21 cellular contexts compared by ENCODE assay signal in the genomic region with DNA sequence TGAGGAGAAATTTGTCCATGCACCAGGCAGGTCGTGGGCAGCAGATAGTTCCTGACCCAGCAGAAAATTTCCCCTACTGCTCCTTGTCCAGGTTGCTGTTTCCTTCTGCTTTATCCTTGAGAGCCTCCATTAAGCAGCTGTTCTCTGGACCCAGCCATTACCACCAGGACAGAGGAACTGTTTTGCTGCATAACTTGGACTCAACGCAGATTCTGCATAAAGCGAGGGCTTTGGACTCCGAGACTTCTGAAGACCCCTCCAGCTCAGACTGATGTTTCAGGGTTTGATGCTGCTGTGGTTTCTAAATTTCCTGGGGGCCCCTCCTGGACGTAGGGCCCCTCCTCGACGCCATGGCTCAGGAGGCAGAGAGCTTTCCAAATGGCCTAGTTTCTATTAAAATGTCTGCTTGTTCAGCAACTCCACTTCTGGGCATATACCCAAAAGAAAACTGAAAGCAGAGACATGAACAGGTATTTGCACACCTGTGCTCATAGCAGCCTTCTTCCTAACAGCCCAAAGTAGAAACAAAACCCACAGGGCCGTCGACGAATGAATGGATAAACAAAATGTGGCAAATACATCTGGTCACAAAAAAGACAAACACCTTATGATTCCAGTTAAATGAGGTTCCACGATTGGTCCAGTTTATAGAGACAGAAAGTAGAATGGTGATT. TPM values are rescaled to one million over a fixed set of nuclear protein-coding genes. Genes with fewer than 3 reads are reported as not detected.
DNase-seq lines count a peak whose midpoint lies in the region; TF ChIP-seq lines count a peak whose summit lies in the region.
"Had no signal": no experiment of that assay in that cellular context is flagged by ENCODE, and none has a peak within 500 bp of the region (broad histone marks: within the 10 kb centered on the region; RNA-seq: fewer than 3 reads in every experiment).

No MANE protein-coding gene starts in this region.

- DNase-seq in MM.1S, result peak; percentile 89
- peak; percentile 74 for DNase-seq in NCI-H774 (lab: John Stamatoyannopoulos, UW)
- DNase-seq in neural progenitor cell (ENCODE audit: low spot score), result no peak
- DNase-seq in GM19240 (ENCODE audit: insufficient read length, low spot score), result no peak
- DNase-seq in activated CD4-positive, alpha-beta T cell treated with anti-CD3 and anti-CD28 coated beads for 48 hours, result no peak
- DNase-seq in H4 (ENCODE audit: low spot score), result no peak
- DNase-seq: activated gamma-delta T cell treated with Interleukin-2 at 50 U/mL for 16 hours; activated T-cell treated with anti-CD3 and anti-CD28 coated beads, Interleukin-2, amount 50 U/mL, for 24 hours; adrenal gland; Caco-2; effector CD8-positive, alpha-beta T cell; foreskin keratinocyte; left colon; NCI-H1092 treated with DMSO at 0.1 percent for 48 hours; NCI-H2227 treated with DMSO at 0.1 percent for 48 hours; PC-9; SJCRH30 had no signal

- H3K4me1 ChIP-seq in MM.1S (ENCODE audit: low read length) (peaks cover 15% of the 10 kb centered on the region), neural progenitor cell (peaks cover 5% of the 10 kb centered on the region)
- H3K4me1 ChIP-seq: adrenal gland, BLaER1, foreskin keratinocyte, SJCRH30 had no signal

- peak overlapping the region; percentile 67 for H3K27ac Mint-ChIP-seq in neural progenitor cell
- H3K27ac Mint-ChIP-seq: activated T-cell treated with anti-CD3 and anti-CD28 coated beads, Interleukin-2, amount 50 U/mL, for 24 hours had no signal

- H4K20me1 ChIP-seq in MM.1S (ENCODE audit: insufficient read depth, low read length) (no peaks in the 10 kb centered on the region), neural progenitor cell (ENCODE audit: low read depth) (no peaks in the 10 kb centered on the region)
- H4K20me1 ChIP-seq: BLaER1 had no signal

- H2AFZ ChIP-seq in MM.1S (ENCODE audit: low read length), result peak overlapping the region; percentile 95
- peak overlapping the region; percentile 54 for H2AFZ ChIP-seq in neural progenitor cell (replicated peaks)
- H2AFZ ChIP-seq: PC-9 had no signal

- H3K4me1 Mint-ChIP-seq in neural progenitor cell, result peaks cover 13% of the 10 kb centered on the region

- H3F3A ChIP-seq in MM.1S (ENCODE audit: insufficient read depth, low read length), result peaks cover 19% of the 10 kb centered on the region
- H3F3A ChIP-seq in neural progenitor cell (ENCODE audit: low read depth), result no peaks in the 10 kb centered on the region

- no peaks in the 10 kb centered on the region for H3K36me3 ChIP-seq in MM.1S (replicated peaks; ENCODE audit: insufficient read depth, low read length)
- H3K36me3 ChIP-seq in neural progenitor cell, result no peaks in the 10 kb centered on the region
- H3K36me3 ChIP-seq: adrenal gland, BLaER1, neutrophil, SJCRH30 had no signal

- H3K27me3 ChIP-seq in MM.1S (replicated peaks; ENCODE audit: insufficient read depth, low read length), result no peaks in the 10 kb centered on the region
- H3K27me3 ChIP-seq in neural progenitor cell, result no peaks in the 10 kb centered on the region
- H3K27me3 ChIP-seq: adrenal gland, BLaER1, foreskin keratinocyte, neutrophil had no signal

- H3K79me2 ChIP-seq in MM.1S (ENCODE audit: low read length) (no peaks in the 10 kb centered on the region), neural progenitor cell (ENCODE audit: low read depth) (no peaks in the 10 kb centered on the region)

- no peak overlapping the region for H3K4me3 Mint-ChIP-seq in neural progenitor cell
- H3K4me3 Mint-ChIP-seq: activated T-cell treated with anti-CD3 and anti-CD28 coated beads, Interleukin-2, amount 50 U/mL, for 24 hours had no signal

- H3K9me2 ChIP-seq in MM.1S (replicated peaks; ENCODE audit: insufficient read depth, low read length), result no peaks in the 10 kb centered on the region

- H3K27ac ChIP-seq in C4-2B (peak overlapping the region; percentile 10; the same call in 1 of the 2 replicates), MM.1S (ENCODE audit: low read length) (peak overlapping the region; percentile 87), neural progenitor cell (no peak overlapping the region)
- H3K27ac ChIP-seq: adrenal gland, BLaER1, foreskin keratinocyte, neutrophil, PC-9, SJCRH30, skin epidermis had no signal

- peak overlapping the region; percentile 87 for H3K4me2 ChIP-seq in MM.1S (ENCODE audit: low read depth, low read length)
- no peak overlapping the region for H3K4me2 ChIP-seq in neural progenitor cell
- H3K4me2 ChIP-seq: BLaER1, PC-9 had no signal

- H3K36me3 Mint-ChIP-seq in neural progenitor cell, result no peaks in the 10 kb centered on the region

- H3K27me3 Mint-ChIP-seq in neural progenitor cell (ENCODE audit: insufficient read depth, low read depth), result no peaks in the 10 kb centered on the region

- H3K9ac ChIP-seq in MM.1S (ENCODE audit: low read length), result peak overlapping the region; percentile 29; the same call in 1 of the 2 replicates
- no peak overlapping the region for H3K9ac ChIP-seq in neural progenitor cell
- H3K9ac ChIP-seq: BLaER1 had no signal

- TF ChIP-seq CTCF in C4-2B (conservative IDR thresholded peaks at IDR 0.05), result no peak
- TF ChIP-seq CTCF in MM.1S (IDR thresholded peaks at IDR 0.05; ENCODE audit: low read length), result no peak
- no peak for TF ChIP-seq CTCF in neural progenitor cell (IDR thresholded peaks at IDR 0.05)

- no peaks in the 10 kb centered on the region for H3K9me3 ChIP-seq in MM.1S (replicated peaks; ENCODE audit: insufficient read depth, low read length)
- H3K9me3 ChIP-seq in neural progenitor cell (ENCODE audit: low read depth), result no peaks in the 10 kb centered on the region
- H3K9me3 ChIP-seq: adrenal gland, Caco-2, neutrophil, SJCRH30 had no signal

- peak overlapping the region; percentile 19; the same call in 1 of the 2 replicates for H3K4me3 ChIP-seq in MM.1S (ENCODE audit: low read length)
- H3K4me3 ChIP-seq in neural progenitor cell, result no peak overlapping the region
- H3K4me3 ChIP-seq: adrenal gland, BLaER1, PC-9, SJCRH30, skin epidermis had no signal

- H3K9me3 Mint-ChIP-seq in neural progenitor cell, result peaks cover 7% of the 10 kb centered on the region
- H3K9me3 Mint-ChIP-seq: activated T-cell treated with anti-CD3 and anti-CD28 coated beads, Interleukin-2, amount 50 U/mL, for 24 hours had no signal

RNA-seq across cellular contexts. Expression of a gene that starts 28.3 kb away (rescaled TPM):
- 14.1 and 18.0 TPM in 2 replicates for total RNA-seq in neural progenitor cell (ENCODE audit: low replicate concordance)
- total RNA-seq in H4 (2014; rRNA removed; shearing (Covaris generic)), result 7.1 and 7.5 TPM in 2 replicates

Comparison
In these comparisons a context has a peak if more than half of its experiments do, and no peak if none do; other contexts are left out.
1. DNase-seq: peak in MM.1S (single experiment) and NCI-H774 (single experiment); none in neural progenitor cell (single experiment), GM19240 (single experiment), activated CD4-positive, alpha-beta T cell treated with anti-CD3 and anti-CD28 coated beads for 48 hours (single experiment) and H4 (single experiment).